Comparison of ENCODE assay signal across 24 cellular contexts in the genomic region with DNA sequence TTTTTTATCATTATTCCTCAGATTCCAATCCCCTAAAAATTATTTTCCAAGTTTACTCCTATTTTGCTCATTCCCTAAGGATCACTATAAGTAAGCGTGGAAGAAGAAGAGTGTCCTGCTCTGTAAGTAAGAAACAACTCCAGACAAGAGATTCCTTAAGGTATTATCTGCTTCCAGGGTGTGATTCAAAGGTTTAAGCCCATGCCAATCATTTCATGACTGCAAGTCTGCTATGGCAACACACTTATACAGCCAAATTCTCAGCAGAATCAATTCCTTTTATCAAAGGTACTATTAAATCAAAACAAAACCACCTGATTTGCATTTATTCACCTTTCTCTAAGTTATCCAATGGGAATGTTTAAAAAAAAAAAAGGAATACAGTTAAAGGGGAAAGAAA. TPM values are rescaled to one million over a fixed set of nuclear protein-coding genes. Genes with fewer than 3 reads are reported as not detected.
DNase-seq lines count a peak whose midpoint lies in the region; ATAC-seq and TF ChIP-seq lines count a peak whose summit lies in the region.
"Had no signal": no experiment of that assay in that cellular context is flagged by ENCODE, and none has a peak within 500 bp of the region (broad histone marks: within the 10 kb centered on the region; RNA-seq: fewer than 3 reads in every experiment).

No MANE protein-coding gene starts in this region.

- H3K4me3 Mint-ChIP-seq in activated CD4-positive, alpha-beta T cell treated with anti-CD3 and anti-CD28 coated beads for 36 hours: no peak overlapping the region
- no peak overlapping the region for H3K4me3 Mint-ChIP-seq in activated CD4-positive, alpha-beta T cell treated with anti-CD3 and anti-CD28 coated beads, Interleukin-2, amount 10 ng/mL, durations not matched to agents 24 days and 14 days
- H3K4me3 Mint-ChIP-seq in CD8-positive, alpha-beta T cell: no peak overlapping the region
- H3K4me3 Mint-ChIP-seq in activated naive CD8-positive, alpha-beta T cell: peak overlapping the region; percentile 51
- H3K4me3 Mint-ChIP-seq in naive B cell (peak overlapping the region in 6 of 8 donors; percentile 10 to 72 (median 43)), chondrocyte (ENCODE audit: unreplicated experiment) (no peak overlapping the region)

- POLR2A ChIA-PET in activated CD4-positive, alpha-beta T cell treated with anti-CD3 and anti-CD28 coated beads for 36 hours (lab: Charles Lee): no interaction called here
- POLR2A ChIA-PET in CD8-positive, alpha-beta T cell (lab: Charles Lee): interaction anchor here (1.0 kb wide), 1 partner anchor 14 kb away, joined by 4 read pairs; no protein-coding TSS in a partner anchor

- no peaks in the 10 kb centered on the region for H3K9me3 ChIP-seq in CD8-positive, alpha-beta T cell (ENCODE audit: low read length)
- H3K9me3 ChIP-seq: right atrium auricular region, suprapubic skin, vagina had no signal

- no peak for ATAC-seq in activated CD4-positive, alpha-beta T cell treated with anti-CD3 and anti-CD28 coated beads for 36 hours
- no peak for ATAC-seq in CD8-positive, alpha-beta T cell
- ATAC-seq in naive B cell (ENCODE audit: low read depth in 2 of 2): no peak
- ATAC-seq in left ventricle myocardium superior: no peak
- ATAC-seq: esophagus mucosa had no signal

- no peaks in the 10 kb centered on the region for H3K27me3 ChIP-seq in CD8-positive, alpha-beta T cell (ENCODE audit: insufficient read depth, low read length)
- H3K27me3 ChIP-seq: right atrium auricular region, suprapubic skin, vagina had no signal

- H3K36me3 ChIP-seq in CD8-positive, alpha-beta T cell (ENCODE audit: insufficient read depth, low read length): peaks cover 5% of the 10 kb centered on the region
- H3K36me3 ChIP-seq: right atrium auricular region, suprapubic skin, vagina had no signal

- intact Hi-C loops in activated CD4-positive, alpha-beta T cell treated with anti-CD3 and anti-CD28 coated beads for 36 hours (cut with DNase I, micrococcal nuclease): no loop called here
- intact Hi-C loops in activated CD4-positive, alpha-beta T cell treated with anti-CD3 and anti-CD28 coated beads, Interleukin-2, amount 10 ng/mL, durations not matched to agents 24 days and 14 days (cut with micrococcal nuclease): no loop called here
- intact Hi-C loops in CD8-positive, alpha-beta T cell (cut with DNase I, micrococcal nuclease): loop anchor here in 1 of 2 experiments (1.0 kb wide), 1 partner anchor 9 kb away; no protein-coding TSS in a partner anchor
- intact Hi-C loops in left ventricle myocardium superior (cut with micrococcal nuclease): no loop called here

- peaks cover 87% of the 10 kb centered on the region for H3K4me1 ChIP-seq in CD8-positive, alpha-beta T cell (ENCODE audit: insufficient read depth, low read length)

- DNase-seq in activated CD4-positive, alpha-beta T cell treated with anti-CD3 and anti-CD28 coated beads for 36 hours: no peak
- no peak for DNase-seq in activated CD4-positive, alpha-beta T cell treated with anti-CD3 and anti-CD28 coated beads, Interleukin-2, amount 10 ng/mL, durations not matched to agents 24 days and 14 days
- DNase-seq in CD8-positive, alpha-beta T cell: no peak
- DNase-seq in naive B cell (no peak), chondrocyte (ENCODE audit: low spot score) (no peak), left ventricle myocardium superior (no peak), dedifferentiated amniotic fluid mesenchymal stem cell (ENCODE audit: extremely low spot score) (no peak)
- DNase-seq: 8988T; activated CD4-positive, alpha-beta T cell treated with anti-CD3 and anti-CD28 coated beads, Interleukin-2, amount 50 U/mL, for 1 hour; amniotic stem cell; islet precursor cell; NCI-H1417 treated with DMSO at 0.1 percent for 48 hours; NCI-H526; Right ventricle myocardium superior; stimulated activated CD4-positive, alpha-beta T cell treated with anti-CD3 and anti-CD28 coated beads, Interleukin-12 subunit alpha, Interleukin-12 subunit beta, amount 100 ng/mL, for 4 hours; stimulated activated CD8-positive, alpha-beta memory T cell treated with anti-CD3 and anti-CD28 coated beads, Interleukin-4, amount 100 ng/mL, for 48 hours had no signal

- no peak overlapping the region for H3K4me3 ChIP-seq in CD8-positive, alpha-beta T cell (ENCODE audit: low read depth, low read length)
- H3K4me3 ChIP-seq: lung, right atrium auricular region, suprapubic skin, vagina had no signal

- peaks cover 83% of the 10 kb centered on the region for H3K4me1 Mint-ChIP-seq in activated CD4-positive, alpha-beta T cell treated with anti-CD3 and anti-CD28 coated beads for 36 hours
- peaks cover 49% of the 10 kb centered on the region for H3K4me1 Mint-ChIP-seq in activated CD4-positive, alpha-beta T cell treated with anti-CD3 and anti-CD28 coated beads, Interleukin-2, amount 10 ng/mL, durations not matched to agents 24 days and 14 days
- peaks cover 86% of the 10 kb centered on the region for H3K4me1 Mint-ChIP-seq in CD8-positive, alpha-beta T cell (ENCODE audit: low read depth)
- peaks cover 89% of the 10 kb centered on the region for H3K4me1 Mint-ChIP-seq in activated naive CD8-positive, alpha-beta T cell (ENCODE audit: low read depth)
- H3K4me1 Mint-ChIP-seq in naive B cell: peaks cover 65 to 87% (median 80%) of the 10 kb centered on the region in 3 donors
- H3K4me1 Mint-ChIP-seq in chondrocyte (ENCODE audit: low read depth): peaks cover 34% of the 10 kb centered on the region

- no peaks in the 10 kb centered on the region for H3K9me3 Mint-ChIP-seq in activated CD4-positive, alpha-beta T cell treated with anti-CD3 and anti-CD28 coated beads for 36 hours (ENCODE audit: low read depth)
- no peaks in the 10 kb centered on the region for H3K9me3 Mint-ChIP-seq in activated CD4-positive, alpha-beta T cell treated with anti-CD3 and anti-CD28 coated beads, Interleukin-2, amount 10 ng/mL, durations not matched to agents 24 days and 14 days
- H3K9me3 Mint-ChIP-seq in CD8-positive, alpha-beta T cell: no peaks in the 10 kb centered on the region
- no peaks in the 10 kb centered on the region for H3K9me3 Mint-ChIP-seq in activated naive CD8-positive, alpha-beta T cell (ENCODE audit: low read depth)
- no peaks in the 10 kb centered on the region for H3K9me3 Mint-ChIP-seq in naive B cell
- no peaks in the 10 kb centered on the region for H3K9me3 Mint-ChIP-seq in chondrocyte (ENCODE audit: low read depth)
- H3K9me3 Mint-ChIP-seq: IgD-negative memory B cell had no signal

- no peak overlapping the region for H3K27ac ChIP-seq in CD8-positive, alpha-beta T cell (ENCODE audit: low read depth, low read length)
- H3K27ac ChIP-seq: HL-60, right atrium auricular region, suprapubic skin, vagina had no signal

- H3K27me3 Mint-ChIP-seq in activated CD4-positive, alpha-beta T cell treated with anti-CD3 and anti-CD28 coated beads for 36 hours: no peaks in the 10 kb centered on the region
- no peaks in the 10 kb centered on the region for H3K27me3 Mint-ChIP-seq in activated CD4-positive, alpha-beta T cell treated with anti-CD3 and anti-CD28 coated beads, Interleukin-2, amount 10 ng/mL, durations not matched to agents 24 days and 14 days
- H3K27me3 Mint-ChIP-seq in CD8-positive, alpha-beta T cell (ENCODE audit: low read depth): no peaks in the 10 kb centered on the region
- no peaks in the 10 kb centered on the region for H3K27me3 Mint-ChIP-seq in activated naive CD8-positive, alpha-beta T cell
- no peaks in the 10 kb centered on the region for H3K27me3 Mint-ChIP-seq in naive B cell
- no peaks in the 10 kb centered on the region for H3K27me3 Mint-ChIP-seq in chondrocyte (ENCODE audit: low read depth)
- H3K27me3 Mint-ChIP-seq: IgD-negative memory B cell had no signal

- peak overlapping the region; percentile 68 for H3K27ac Mint-ChIP-seq in activated CD4-positive, alpha-beta T cell treated with anti-CD3 and anti-CD28 coated beads for 36 hours
- no peak overlapping the region for H3K27ac Mint-ChIP-seq in activated CD4-positive, alpha-beta T cell treated with anti-CD3 and anti-CD28 coated beads, Interleukin-2, amount 10 ng/mL, durations not matched to agents 24 days and 14 days
- peak overlapping the region; percentile 70 for H3K27ac Mint-ChIP-seq in CD8-positive, alpha-beta T cell
- peak overlapping the region; percentile 78 for H3K27ac Mint-ChIP-seq in activated naive CD8-positive, alpha-beta T cell
- peak overlapping the region in 4 of 6 donors; percentile 22 to 88 (median 48) for H3K27ac Mint-ChIP-seq in naive B cell
- no peak overlapping the region for H3K27ac Mint-ChIP-seq in chondrocyte (ENCODE audit: unreplicated experiment)

- H3K36me3 Mint-ChIP-seq in activated CD4-positive, alpha-beta T cell treated with anti-CD3 and anti-CD28 coated beads for 36 hours (ENCODE audit: low read depth): peaks cover 38% of the 10 kb centered on the region
- H3K36me3 Mint-ChIP-seq in activated CD4-positive, alpha-beta T cell treated with anti-CD3 and anti-CD28 coated beads, Interleukin-2, amount 10 ng/mL, durations not matched to agents 24 days and 14 days (ENCODE audit: low read depth): peaks cover 32% of the 10 kb centered on the region
- H3K36me3 Mint-ChIP-seq in CD8-positive, alpha-beta T cell: peaks cover 35% of the 10 kb centered on the region
- peaks cover 12% of the 10 kb centered on the region for H3K36me3 Mint-ChIP-seq in activated naive CD8-positive, alpha-beta T cell
- H3K36me3 Mint-ChIP-seq in naive B cell (peaks cover 4 to 19% of the 10 kb centered on the region in 2 donors), chondrocyte (ENCODE audit: low read depth) (peaks cover 4% of the 10 kb centered on the region)

- no peak for TF ChIP-seq CTCF in CD8-positive, alpha-beta T cell (IDR thresholded peaks at IDR 0.05)
- no peak for TF ChIP-seq CTCF in chondrocyte (IDR thresholded peaks at IDR 0.05)

- CTCF ChIA-PET in activated CD4-positive, alpha-beta T cell treated with anti-CD3 and anti-CD28 coated beads for 36 hours (lab: Charles Lee): no interaction called here
- CTCF ChIA-PET in CD8-positive, alpha-beta T cell (lab: Charles Lee): no interaction called here

RNA-seq across cellular contexts. Expression of gene FOXO1, which starts 43.7 kb away (rescaled TPM):
- total RNA-seq in activated CD4-positive, alpha-beta T cell treated with anti-CD3 and anti-CD28 coated beads for 36 hours: 10 to 100 TPM; 37.5 to 42.5 TPM
- total RNA-seq in activated CD4-positive, alpha-beta T cell treated with anti-CD3 and anti-CD28 coated beads, Interleukin-2, amount 10 ng/mL, durations not matched to agents 24 days and 14 days: 38.1 and 39.6 TPM in 2 replicates
- total RNA-seq in CD8-positive, alpha-beta T cell: 10 to 100 TPM; 97.2 to 97.3 TPM
- 100 to 1,000 TPM in 5 of 6 donors, 10 to 100 TPM in 1; 70.3 to 174 (median 117) TPM for polyA plus RNA-seq in naive B cell (ENCODE audit: low read depth in 6 of 6)
- total RNA-seq in chondrocyte: 8.9 to 17.7 TPM (median 9.7 TPM) in 3 replicates
- 14.7 TPM for total RNA-seq in left ventricle myocardium superior

Comparison
In these comparisons a context has a peak if more than half of its experiments do, and no peak if none do; other contexts are left out.
1. H3K27ac Mint-ChIP-seq: peak in activated CD4-positive, alpha-beta T cell treated with anti-CD3 and anti-CD28 coated beads for 36 hours (single experiment), CD8-positive, alpha-beta T cell (single experiment), activated naive CD8-positive, alpha-beta T cell (single experiment) and naive B cell (4 of 6); none in activated CD4-positive, alpha-beta T cell treated with anti-CD3 and anti-CD28 coated beads, Interleukin-2, amount 10 ng/mL, durations not matched to agents 24 days and 14 days (single experiment) and chondrocyte (single experiment).
2. H3K4me3 Mint-ChIP-seq: peak in activated naive CD8-positive, alpha-beta T cell (single experiment) and naive B cell (6 of 8); none in activated CD4-positive, alpha-beta T cell treated with anti-CD3 and anti-CD28 coated beads for 36 hours (single experiment), activated CD4-positive, alpha-beta T cell treated with anti-CD3 and anti-CD28 coated beads, Interleukin-2, amount 10 ng/mL, durations not matched to agents 24 days and 14 days (single experiment), CD8-positive, alpha-beta T cell (single experiment) and chondrocyte (single experiment).